1 cellular context compared by ENCODE assay signal in genomic region chrX:114580336-114580735, GRCh38.
TF ChIP-seq lines count a peak whose summit lies in the region.

No MANE protein-coding gene starts in this region.

TF ChIP-seq in H1, 55 proteins besides CTCF, POLR2A, EP300 and RAD21:
- TF ChIP-seq SIX5 (IDR thresholded peaks at IDR 0.05; ENCODE audit: low read depth, low read length): no peak
- no peak for TF ChIP-seq RBBP5 (IDR thresholded peaks at IDR 0.05; ENCODE audit: borderline replicate concordance, low read depth, low read length)
- no peak for TF ChIP-seq RNF2 (IDR thresholded peaks at IDR 0.05; ENCODE audit: borderline replicate concordance, low read depth, low read length, missing control alignments, poor library complexity, severe bottlenecking)
- TF ChIP-seq NRF1 (IDR thresholded peaks at IDR 0.05; ENCODE audit: low read depth, low read length): no peak
- TF ChIP-seq PHF8 (conservative IDR thresholded peaks at IDR 0.05; ENCODE audit: low read depth, low read length): no peak
- no peak for TF ChIP-seq SIN3A (conservative IDR thresholded peaks at IDR 0.05 in 1 of 2, IDR thresholded peaks at IDR 0.05 in 1 of 2; ENCODE audit: low read depth in 1 of 2, low read length in 2 of 2)
- TF ChIP-seq CTBP2 (IDR thresholded peaks at IDR 0.05; ENCODE audit: borderline replicate concordance, insufficient read depth, insufficient read length, low read length): no peak
- no peak for TF ChIP-seq HDAC6 (IDR thresholded peaks at IDR 0.05; ENCODE audit: low read depth, low read length)
- no peak for TF ChIP-seq ATF3 (IDR thresholded peaks at IDR 0.05; ENCODE audit: insufficient read depth, low read depth, low read length)
- TF ChIP-seq E2F6 (IDR thresholded peaks at IDR 0.05): no peak
- no peak for TF ChIP-seq USF2 (IDR thresholded peaks at IDR 0.05; ENCODE audit: low read length)
- TF ChIP-seq GTF2F1 (IDR thresholded peaks at IDR 0.05; ENCODE audit: borderline replicate concordance, low read depth, low read length): no peak
- no peak for TF ChIP-seq HDAC2 (IDR thresholded peaks at IDR 0.05; ENCODE audit: borderline replicate concordance in 1 of 2, low read depth in 2 of 2, low read length in 2 of 2)
- TF ChIP-seq CEBPB (IDR thresholded peaks at IDR 0.05; ENCODE audit: low read depth, low read length): no peak
- no peak for TF ChIP-seq GABPA (IDR thresholded peaks at IDR 0.05; ENCODE audit: borderline replicate concordance, insufficient read depth, low read length)
- TF ChIP-seq SP2 (IDR thresholded peaks at IDR 0.05; ENCODE audit: low read length): no peak
- no peak for TF ChIP-seq ASH2L (IDR thresholded peaks at IDR 0.05; ENCODE audit: low read length)
